9 cellular contexts compared by ENCODE assay signal in genomic region chr17:79992657-79993389, GRCh38. TPM values are rescaled to one million over a fixed set of nuclear protein-coding genes. Genes with fewer than 3 reads are reported as not detected.
A peak's percentile ranks its signal among the peaks of the same experiment; 100 is the strongest.
DNase-seq lines count a peak whose midpoint lies in the region; ATAC-seq and TF ChIP-seq lines count a peak whose summit lies in the region.
"Had no signal": no experiment of that assay in that cellular context is flagged by ENCODE, and none has a peak within 500 bp of the region (broad histone marks: within the 10 kb centered on the region; RNA-seq: fewer than 3 reads in every experiment).

No MANE protein-coding gene starts in this region.

- H3K4me1 ChIP-seq in ACC112 (ENCODE audit: control insufficient read depth, insufficient read depth, low read length, unreplicated experiment): peaks cover 53% of the 10 kb centered on the region
- peaks cover 32% of the 10 kb centered on the region for H3K4me1 ChIP-seq in HEK293 (ENCODE audit: control insufficient read depth, insufficient read depth, low read length)

- peak; percentile 14 for DNase-seq in activated naive CD8-positive, alpha-beta T cell treated with anti-CD3 and anti-CD28 coated beads for 36 hours
- no peak for DNase-seq in memory B cell (ENCODE audit: low spot score in 2 of 2)
- no peak for DNase-seq in NCI-H2171 treated with DMSO at 0.1 percent for 48 hours (lab: John Stamatoyannopoulos, UW)
- DNase-seq in GM13976 (ENCODE audit: low spot score): no peak
- DNase-seq in UCSD-AML1 (lab: John Stamatoyannopoulos, UW; ENCODE audit: unreplicated experiment): no peak
- DNase-seq in iPS-NIHi7 (ENCODE audit: extremely low spot score): no peak
- DNase-seq: occipital lobe had no signal

- CTCF ChIA-PET in HEK293 (lab: Yijun Ruan, JAX): interaction anchor here (1.0 to 3.5 kb wide), 14 partner anchors 12 to 275 kb away, joined by 3 to 41 read pairs (median 8); partner anchors contain the start of gene GAA

- H3K4me3 Mint-ChIP-seq in activated naive CD8-positive, alpha-beta T cell treated with anti-CD3 and anti-CD28 coated beads for 36 hours: peak overlapping the region; percentile 81
- H3K4me3 Mint-ChIP-seq in memory B cell: peak overlapping the region; percentile 75

- peak overlapping the region; percentile 91 for H3K27ac Mint-ChIP-seq in activated naive CD8-positive, alpha-beta T cell treated with anti-CD3 and anti-CD28 coated beads for 36 hours
- H3K27ac Mint-ChIP-seq in memory B cell: peak overlapping the region; percentile 21

- peaks cover 58% of the 10 kb centered on the region for H3K4me1 Mint-ChIP-seq in activated naive CD8-positive, alpha-beta T cell treated with anti-CD3 and anti-CD28 coated beads for 36 hours
- H3K4me1 Mint-ChIP-seq in memory B cell: peaks cover 28% of the 10 kb centered on the region

- POLR2A ChIA-PET in HEK293 (lab: Yijun Ruan, JAX): interaction anchor here (0.9 to 1.6 kb wide), 3 partner anchors 153 to 196 kb away, joined by 3 to 8 read pairs (median 4); partner anchors contain the start of genes CBX4 and CBX8

- H3K9me3 Mint-ChIP-seq in activated naive CD8-positive, alpha-beta T cell treated with anti-CD3 and anti-CD28 coated beads for 36 hours: no peaks in the 10 kb centered on the region
- H3K9me3 Mint-ChIP-seq in memory B cell: no peaks in the 10 kb centered on the region

- H3K27ac ChIP-seq in ACC112 (ENCODE audit: low read depth, low read length) (peak overlapping the region; percentile 42), HEK293 (ENCODE audit: extremely low read depth, low read depth, low read length) (peak overlapping the region; percentile 85)

- no peak for ATAC-seq in memory B cell (ENCODE audit: low read depth)

- H3K27me3 ChIP-seq in ACC112 (ENCODE audit: insufficient read depth, low read length): no peaks in the 10 kb centered on the region

- H2AFZ ChIP-seq in ACC112 (ENCODE audit: low read length, unreplicated experiment): no peak overlapping the region

- no peaks in the 10 kb centered on the region for H3K9me3 ChIP-seq in HEK293 (ENCODE audit: control insufficient read depth, insufficient read depth, low read depth, low read length)

- peaks cover 4% of the 10 kb centered on the region for H3K79me2 ChIP-seq in ACC112 (ENCODE audit: control insufficient read depth, insufficient read depth, low read length, unreplicated experiment)

- 0 out of 2 replicates have a peak, but pooled peaks cover 5% of the 10 kb centered on the region for H3K36me3 ChIP-seq in ACC112 (ENCODE audit: insufficient read depth, low read length)
- no peaks in the 10 kb centered on the region for H3K36me3 ChIP-seq in HEK293 (ENCODE audit: control insufficient read depth in 2 of 2, insufficient read depth in 1 of 2, low read length in 2 of 2)

- H3K36me3 Mint-ChIP-seq in activated naive CD8-positive, alpha-beta T cell treated with anti-CD3 and anti-CD28 coated beads for 36 hours: peaks cover 6% of the 10 kb centered on the region
- no peaks in the 10 kb centered on the region for H3K36me3 Mint-ChIP-seq in memory B cell

- in situ Hi-C loops in GM13976 (cut with MboI; ENCODE audit: low sequenced_read_pairs, unreplicated experiment): no loop called here

- TF ChIP-seq CTCF in HEK293 (tag by site-specific recombination; IDR thresholded peaks at IDR 0.05): no peak
- no peak for TF ChIP-seq CTCF in GM13976 (IDR thresholded peaks at IDR 0.05; ENCODE audit: borderline replicate concordance, control extremely low read depth, extremely low read depth, insufficient read depth, missing control alignments)

- H3K4me3 ChIP-seq in ACC112 (ENCODE audit: low read depth, low read length) (no peak overlapping the region), HEK293 (ENCODE audit: low read depth, low read length) (no peak overlapping the region)

- H3K27me3 Mint-ChIP-seq in activated naive CD8-positive, alpha-beta T cell treated with anti-CD3 and anti-CD28 coated beads for 36 hours: no peaks in the 10 kb centered on the region
- peaks cover 1% of the 10 kb centered on the region for H3K27me3 Mint-ChIP-seq in memory B cell

TF ChIP-seq in HEK293, 187 proteins besides CTCF, POLR2A, EP300 and RAD21 (continues in another document):
- 0 out of 2 replicates have a peak, but pooled peaks have one; percentile 29 for TF ChIP-seq ZNF561 (tag by site-specific recombination; IDR thresholded peaks at IDR 0.05; ENCODE audit: borderline replicate concordance)
- peak; percentile 66 for TF ChIP-seq IKZF3 (tag by site-specific recombination; IDR thresholded peaks at IDR 0.05)
- TF ChIP-seq ZNF518A (tag by site-specific recombination; conservative IDR thresholded peaks at IDR 0.05; ENCODE audit: low read depth): 0 out of 2 replicates have a peak, but pooled peaks have one; percentile 27
- TF ChIP-seq ZNF645 (tag by site-specific recombination; IDR thresholded peaks at IDR 0.05): 0 out of 2 replicates have a peak, but pooled peaks have one; percentile 39
- peak; percentile 94 for TF ChIP-seq ZBTB6 (tag by site-specific recombination; IDR thresholded peaks at IDR 0.05)
- TF ChIP-seq PRDM4 (tag by site-specific recombination; IDR thresholded peaks at IDR 0.05): no peak

RNA-seq across cellular contexts. Expression of gene TBC1D16, which starts 42.8 kb away (rescaled TPM):
- 1 to 10 TPM; 8.8 to 9.0 TPM for total RNA-seq in activated naive CD8-positive, alpha-beta T cell treated with anti-CD3 and anti-CD28 coated beads for 36 hours

RNA-seq across cellular contexts. Expression of gene CCDC40, which starts 43.6 kb away (rescaled TPM):
- 1 to 10 TPM; 1.2 to 1.3 TPM for total RNA-seq in activated naive CD8-positive, alpha-beta T cell treated with anti-CD3 and anti-CD28 coated beads for 36 hours
